Comparison of ENCODE assay signal across 7 cellular contexts in the genomic region with DNA sequence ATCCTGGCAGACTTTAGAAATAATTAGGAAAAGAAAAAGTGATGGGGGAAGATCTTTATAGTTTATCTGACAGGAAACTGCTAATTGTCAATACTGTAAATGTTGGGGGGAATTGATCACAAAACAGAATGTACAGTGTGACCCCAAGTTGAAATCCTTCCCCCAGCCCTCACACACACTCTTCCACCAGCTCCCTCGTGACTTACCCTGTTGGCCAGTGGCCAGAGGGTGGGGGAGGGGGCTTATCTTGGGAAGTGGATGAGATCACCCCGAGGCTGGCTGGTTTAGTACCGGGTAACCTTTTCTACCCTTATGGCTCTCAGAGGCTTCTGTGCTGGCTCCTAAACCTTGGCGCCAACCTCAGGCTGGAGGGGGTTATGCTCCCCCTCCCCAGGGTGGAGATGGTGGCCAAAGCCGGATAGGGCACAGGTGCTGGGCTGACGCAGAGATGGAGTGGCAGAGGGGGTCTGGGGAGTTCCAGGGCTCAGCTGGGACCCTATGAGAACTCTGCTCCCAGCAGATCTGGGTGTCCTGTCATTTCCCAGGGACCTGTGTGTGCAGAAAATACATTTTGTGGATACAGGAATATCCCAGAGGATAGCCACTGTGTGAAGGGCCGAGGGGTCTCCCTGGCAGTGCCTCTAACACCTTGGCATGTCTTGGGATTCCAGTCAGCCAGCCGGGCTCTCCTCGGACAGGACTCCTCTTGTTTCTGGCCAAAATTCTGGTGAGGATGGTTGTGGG. TPM values are rescaled to one million over a fixed set of nuclear protein-coding genes. Genes with fewer than 3 reads are reported as not detected.
DNase-seq lines count a peak whose midpoint lies in the region; ATAC-seq, FAIRE-seq and TF ChIP-seq lines count a peak whose summit lies in the region.
"Had no signal": no experiment of that assay in that cellular context is flagged by ENCODE, and none has a peak within 500 bp of the region (broad histone marks: within the 10 kb centered on the region; RNA-seq: fewer than 3 reads in every experiment).

No MANE protein-coding gene starts in this region.

- TF ChIP-seq EP300 in H1 (IDR thresholded peaks at IDR 0.05; ENCODE audit: borderline replicate concordance in 1 of 2, low read depth in 2 of 2, low read length in 2 of 2): no peak

- H3K4ac ChIP-seq in H1 (replicated peaks; ENCODE audit: insufficient read length, low read depth, low read length): no peak overlapping the region

- H3K9me3 ChIP-seq in H1 (ENCODE audit: insufficient read depth in 2 of 2, low read depth in 1 of 2, low read length in 1 of 2): no peaks in the 10 kb centered on the region

- H4K8ac ChIP-seq in H1 (ENCODE audit: extremely low read depth, insufficient read depth, low read length): no peak overlapping the region

- no peak overlapping the region for H2AFZ ChIP-seq in H1 (ENCODE audit: low read length)

- H2BK15ac ChIP-seq in H1 (ENCODE audit: low read length): 0 out of 2 replicates have a peak overlapping the region, but pooled peaks have one; percentile 88

- POLR2A ChIA-PET in H1 (lab: Charles Lee; ENCODE audit: partially characterized antibody): interaction anchor here (0.9 to 2.3 kb wide), 4 partner anchors 18 to 43 kb away, joined by 3 to 5 read pairs (median 3); a partner anchor contains a TSS

- WGBS in H1 (ENCODE audit: extremely low coverage in 1 of 2, insufficient coverage in 1 of 2, insufficient read length in 1 of 2, insufficient replicate concordance in 2 of 2, low coverage in 1 of 2, low lambda C conversion rate in 2 of 2, missing lambda C conversion rate in 1 of 2), 2 experiments: 66% methylated on average over 9 of the region's 9 CpGs; no CpG with 5 or more reads in 1 of the 2 experiments

- CTCF ChIA-PET in H1 (lab: Charles Lee; ENCODE audit: partially characterized antibody): interaction anchor here (0.8 to 42.0 kb wide), 5 partner anchors 16 to 409 kb away, joined by 3 to 1009 read pairs (median 4); a partner anchor contains a TSS

- no peak overlapping the region for H4K5ac ChIP-seq in H1 (ENCODE audit: insufficient read length, low read depth, low read length)

- H3K27ac ChIP-seq in H1 (ENCODE audit: low read depth, low read length) (no peak overlapping the region), rectal smooth muscle tissue (ENCODE audit: low read depth, low read length) (peak overlapping the region; percentile 94)

- H2BK20ac ChIP-seq in H1 (ENCODE audit: low read length): no peak overlapping the region

- no peak overlapping the region for H3K23ac ChIP-seq in H1 (ENCODE audit: insufficient read length)

- H3K14ac ChIP-seq in H1 (ENCODE audit: insufficient read length): no peak overlapping the region

- H4K20me1 ChIP-seq in H1 (replicated peaks in 1 of 2; ENCODE audit: control insufficient read depth in 1 of 2, insufficient read depth in 2 of 2, low read length in 2 of 2): peaks cover 0 to 5% of the 10 kb centered on the region in 2 experiments

- no peak overlapping the region for H4K91ac ChIP-seq in H1 (replicated peaks; ENCODE audit: insufficient read length, low read length)

- DNase-seq in NB4 (ENCODE audit: low read depth) (peak; percentile 36), H1 (ENCODE audit: low read depth in 1 of 2, low spot score in 2 of 2) (no peak), NOMO-1 treated with DMSO at 0.1 percent for 48 hours (lab: John Stamatoyannopoulos, UW; ENCODE audit: unreplicated experiment) (no peak)
- DNase-seq in effector CD8-positive, alpha-beta T cell (lab: John Stamatoyannopoulos, UW): no peak

- H3K36me3 ChIP-seq in H1 (ENCODE audit: control insufficient read depth in 2 of 4, insufficient read depth in 4 of 4, low read length in 3 of 4) (no peaks in the 10 kb centered on the region), rectal smooth muscle tissue (ENCODE audit: control insufficient read depth, insufficient read depth, low read length) (no peaks in the 10 kb centered on the region)

- H2BK12ac ChIP-seq in H1 (ENCODE audit: low read depth, low read length): 0 out of 2 replicates have a peak overlapping the region, but pooled peaks have one; percentile 9

- TF ChIP-seq RAD21 in H1 (IDR thresholded peaks at IDR 0.05 in 1 of 2, conservative IDR thresholded peaks at IDR 0.05 in 1 of 2; ENCODE audit: low read depth in 2 of 2, low read length in 2 of 2): no peak

- H3K56ac ChIP-seq in H1 (replicated peaks; ENCODE audit: insufficient read length, low read depth, low read length): no peak overlapping the region

- FAIRE-seq in H1 (lab: Jason Lieb, UNC): no peak

- no peaks in the 10 kb centered on the region for H3K79me2 ChIP-seq in H1 (ENCODE audit: control insufficient read depth in 1 of 2, insufficient read depth in 2 of 2, low read length in 2 of 2)

- ATAC-seq in HG03571 (IDR thresholded peaks at IDR 0.05; ENCODE audit: unreplicated experiment): no peak

- H3K79me1 ChIP-seq in H1 (ENCODE audit: low read depth, low read length): no peaks in the 10 kb centered on the region

- H3K4me3 ChIP-seq in NB4 (ENCODE audit: low read depth, low read length): no peak overlapping the region
- no peak overlapping the region for H3K4me3 ChIP-seq in H1 (ENCODE audit: extremely low read depth in 1 of 4, insufficient read depth in 2 of 4, low read depth in 3 of 4, low read length in 4 of 4)
- peak overlapping the region; percentile 3 for H3K4me3 ChIP-seq in rectal smooth muscle tissue (ENCODE audit: low read length)

- no peak overlapping the region for H3K18ac ChIP-seq in H1 (ENCODE audit: extremely low read depth, low read length)

- no peak overlapping the region for H2BK120ac ChIP-seq in H1 (replicated peaks; ENCODE audit: low read depth, low read length)

- H3K4me1 ChIP-seq in H1 (replicated peaks in 1 of 4; ENCODE audit: control insufficient read depth in 3 of 4, insufficient read depth in 4 of 4, low read length in 3 of 4): peaks cover 0 to 6% (median 2%) of the 10 kb centered on the region in 4 experiments; a peak in 3 of 7 replicates
- H3K4me1 ChIP-seq in rectal smooth muscle tissue (ENCODE audit: control insufficient read depth, insufficient read depth, low read length): peaks cover 47% of the 10 kb centered on the region

- no peak for TF ChIP-seq POLR2A in NB4 (IDR thresholded peaks at IDR 0.05; ENCODE audit: extremely low read depth, insufficient read length)
- TF ChIP-seq POLR2A in H1 (IDR thresholded peaks at IDR 0.05; ENCODE audit: control extremely low read depth in 1 of 2, low read depth in 2 of 2, low read length in 2 of 2): no peak

- no peak overlapping the region for H2AK5ac ChIP-seq in H1 (ENCODE audit: low read depth, low read length)

- H3K27me3 ChIP-seq in H1 (replicated peaks in 1 of 4; ENCODE audit: control insufficient read depth in 3 of 4, extremely low read depth in 1 of 4, insufficient read depth in 3 of 4, low read length in 3 of 4): no peaks in the 10 kb centered on the region; a peak in 1 of 7 replicates
- no peaks in the 10 kb centered on the region for H3K27me3 ChIP-seq in rectal smooth muscle tissue (ENCODE audit: control insufficient read depth, insufficient read depth, low read length)

- no peak overlapping the region for H2BK5ac ChIP-seq in H1 (ENCODE audit: low read depth, low read length)

- H3K9ac ChIP-seq in H1 (replicated peaks in 1 of 4; ENCODE audit: extremely low read depth in 1 of 4, low read depth in 3 of 4, low read length in 3 of 4) (peak overlapping the region in 1 of 4 experiments; percentile 13; a peak in 1 of 7 replicates), rectal smooth muscle tissue (ENCODE audit: low read length) (no peak overlapping the region)

- H3K23me2 ChIP-seq in H1 (ENCODE audit: low read depth, low read length): no peaks in the 10 kb centered on the region

- TF ChIP-seq CTCF in NB4 (IDR thresholded peaks at IDR 0.05; ENCODE audit: low read depth, low read length) (no peak), H1 (IDR thresholded peaks at IDR 0.05; ENCODE audit: control extremely low read depth in 1 of 3, insufficient read depth in 1 of 3, low read depth in 1 of 3, low read length in 3 of 3) (no peak)

- H3K4me2 ChIP-seq in H1 (ENCODE audit: insufficient read depth in 1 of 2, low read depth in 2 of 2, low read length in 2 of 2): 0 out of 4 replicates have a peak overlapping the region, but pooled peaks of 1 of the 2 experiments have one; percentile 14

RNA-seq across cellular contexts. Expression of a gene that starts 18.6 kb away (rescaled TPM):
- not detected in 2 replicates for total RNA-seq in H1 (2021; fragmentation: NEBNext Ultra II Directional; extraction: Animal tissue kit (Norgen Biotek cat#: 25700))
- polyA plus RNA-seq in H1 (2011; rRNA removed): not detected in 2 replicates
- polyA plus RNA-seq in H1 (2011; cell fraction: cytosol; rRNA removed): not detected
- polyA plus RNA-seq in H1 (2011; cell fraction: nucleus; rRNA removed): not detected
- not detected in 4 replicates for polyA plus RNA-seq in H1 (2012, experiment 1 of 2)
- not detected for polyA plus RNA-seq in H1 (2012, experiment 2 of 2)
- not detected for polyA plus RNA-seq in H1 (2013, experiment 1 of 2)
- polyA plus RNA-seq in H1 (2013, experiment 2 of 2): not detected
- polyA minus RNA-seq in H1 (2011; rRNA and poly(A)+ RNA removed): not detected in 2 replicates
- polyA minus RNA-seq in H1 (2011; cell fraction: cytosol; rRNA and poly(A)+ RNA removed): not detected
- not detected for polyA minus RNA-seq in H1 (2011; cell fraction: nucleus; rRNA and poly(A)+ RNA removed)
- total RNA-seq: T-helper 2 cell treated with Interferon-gamma antibody and Interleukin-4, amounts not matched to agents 100 ng/mL and 5 ng/mL, for 36 hours had no signal

RNA-seq across cellular contexts. Expression of a gene that starts 19.8 kb away (rescaled TPM):
- total RNA-seq in H1 (2021; fragmentation: NEBNext Ultra II Directional; extraction: Animal tissue kit (Norgen Biotek cat#: 25700)): 36.0 and 36.5 TPM in 2 replicates
- 10.1 and 11.7 TPM in 2 replicates for polyA plus RNA-seq in H1 (2011; rRNA removed)
- 15.6 TPM for polyA plus RNA-seq in H1 (2011; cell fraction: cytosol; rRNA removed)
- 20.5 TPM for polyA plus RNA-seq in H1 (2011; cell fraction: nucleus; rRNA removed)
- polyA plus RNA-seq in H1 (2012, experiment 1 of 2): 10.6 to 16.3 TPM (median 15.7 TPM) in 4 replicates
- 14.4 TPM for polyA plus RNA-seq in H1 (2012, experiment 2 of 2)
- 13.5 TPM for polyA plus RNA-seq in H1 (2013, experiment 1 of 2)
- 12.7 TPM for polyA plus RNA-seq in H1 (2013, experiment 2 of 2)
- 97.6 and 123 TPM in 2 replicates for polyA minus RNA-seq in H1 (2011; rRNA and poly(A)+ RNA removed)
- polyA minus RNA-seq in H1 (2011; cell fraction: cytosol; rRNA and poly(A)+ RNA removed): 19.5 TPM
- polyA minus RNA-seq in H1 (2011; cell fraction: nucleus; rRNA and poly(A)+ RNA removed): 28.7 TPM

RNA-seq across cellular contexts. Expression of a gene that starts 25.2 kb away (rescaled TPM):
- total RNA-seq in H1 (2021; fragmentation: NEBNext Ultra II Directional; extraction: Animal tissue kit (Norgen Biotek cat#: 25700)): not detected in 2 replicates
- 0.08 and 0.17 TPM in 2 replicates for polyA plus RNA-seq in H1 (2011; rRNA removed)
- polyA plus RNA-seq in H1 (2011; cell fraction: cytosol; rRNA removed): 0.26 TPM
- 0.57 TPM for polyA plus RNA-seq in H1 (2011; cell fraction: nucleus; rRNA removed)
- 0.16 to 0.83 TPM (median 0.18 TPM) in 3 of 4 replicates, not detected in the other for polyA plus RNA-seq in H1 (2012, experiment 1 of 2)
- 0.16 TPM for polyA plus RNA-seq in H1 (2012, experiment 2 of 2)
- 0.08 TPM for polyA plus RNA-seq in H1 (2013, experiment 1 of 2)
- polyA plus RNA-seq in H1 (2013, experiment 2 of 2): 0.09 TPM
- not detected in 2 replicates for polyA minus RNA-seq in H1 (2011; rRNA and poly(A)+ RNA removed)
- polyA minus RNA-seq in H1 (2011; cell fraction: cytosol; rRNA and poly(A)+ RNA removed): not detected
- polyA minus RNA-seq in H1 (2011; cell fraction: nucleus; rRNA and poly(A)+ RNA removed): not detected

RNA-seq across cellular contexts. Expression of a gene that starts 34.1 kb away (rescaled TPM):
- total RNA-seq in H1 (2021; fragmentation: NEBNext Ultra II Directional; extraction: Animal tissue kit (Norgen Biotek cat#: 25700)): 65.6 and 71.3 TPM in 2 replicates
- polyA plus RNA-seq in H1 (2011; rRNA removed): 248 and 256 TPM in 2 replicates
- polyA plus RNA-seq in H1 (2011; cell fraction: cytosol; rRNA removed): 191 TPM
- 156 TPM for polyA plus RNA-seq in H1 (2011; cell fraction: nucleus; rRNA removed)
- 67.2 to 137 TPM (median 134 TPM) in 4 replicates for polyA plus RNA-seq in H1 (2012, experiment 1 of 2)
- 152 TPM for polyA plus RNA-seq in H1 (2012, experiment 2 of 2)
- polyA plus RNA-seq in H1 (2013, experiment 1 of 2): 82.5 TPM
- 88.9 TPM for polyA plus RNA-seq in H1 (2013, experiment 2 of 2)
- polyA minus RNA-seq in H1 (2011; rRNA and poly(A)+ RNA removed): 69.6 and 94.4 TPM in 2 replicates
- polyA minus RNA-seq in H1 (2011; cell fraction: cytosol; rRNA and poly(A)+ RNA removed): 53.9 TPM
- polyA minus RNA-seq in H1 (2011; cell fraction: nucleus; rRNA and poly(A)+ RNA removed): 28.7 TPM

RNA-seq across cellular contexts. Expression of a gene that starts 35.2 kb away (rescaled TPM):
- total RNA-seq in H1 (2021; fragmentation: NEBNext Ultra II Directional; extraction: Animal tissue kit (Norgen Biotek cat#: 25700)): 14.4 and 14.7 TPM in 2 replicates
- 8.6 and 16.8 TPM in 2 replicates for polyA plus RNA-seq in H1 (2011; rRNA removed)
- 12.2 TPM for polyA plus RNA-seq in H1 (2011; cell fraction: cytosol; rRNA removed)
- 34.5 TPM for polyA plus RNA-seq in H1 (2011; cell fraction: nucleus; rRNA removed)
- polyA plus RNA-seq in H1 (2012, experiment 1 of 2): 12.3 to 15.9 TPM (median 14.2 TPM) in 4 replicates
- 10.4 TPM for polyA plus RNA-seq in H1 (2012, experiment 2 of 2)
- 14.2 TPM for polyA plus RNA-seq in H1 (2013, experiment 1 of 2)
- polyA plus RNA-seq in H1 (2013, experiment 2 of 2): 12.1 TPM
- 16.0 and 19.1 TPM in 2 replicates for polyA minus RNA-seq in H1 (2011; rRNA and poly(A)+ RNA removed)
- polyA minus RNA-seq in H1 (2011; cell fraction: cytosol; rRNA and poly(A)+ RNA removed): 9.0 TPM
- 33.8 TPM for polyA minus RNA-seq in H1 (2011; cell fraction: nucleus; rRNA and poly(A)+ RNA removed)
